24 cellular contexts compared by ENCODE assay signal in genomic region chr12:84356224-84356623, GRCh38.
"Had no signal": no experiment of that assay in that cellular context is flagged by ENCODE, and none has a peak within 500 bp of the region (broad histone marks: within the 10 kb centered on the region; RNA-seq: fewer than 3 reads in every experiment).

No MANE protein-coding gene starts in this region.

- H3K36me3 ChIP-seq: colonic mucosa, esophagus muscularis mucosa, esophagus squamous epithelium, gastrocnemius medialis, gastroesophageal sphincter, heart left ventricle, heart right ventricle had no signal

- H3K9me3 Mint-ChIP-seq: endodermal cell had no signal

- H3K4me3 Mint-ChIP-seq: dendritic cell treated with granulocyte-macrophage colony-stimulating factor and Interleukin-4, amounts not matched to agents 40 ng/mL and 50 ng/mL, for 4 days; effector memory CD8-positive, alpha-beta T cell; endodermal cell had no signal

- H3K27me3 ChIP-seq: colonic mucosa, dorsolateral prefrontal cortex, esophagus muscularis mucosa, esophagus squamous epithelium, foreskin keratinocyte, gastrocnemius medialis, gastroesophageal sphincter, heart left ventricle, heart right ventricle had no signal

- H3K27ac Mint-ChIP-seq: dendritic cell treated with granulocyte-macrophage colony-stimulating factor and Interleukin-4, amounts not matched to agents 40 ng/mL and 50 ng/mL, for 4 days; effector memory CD8-positive, alpha-beta T cell; endodermal cell had no signal

- H3K27ac ChIP-seq: colonic mucosa, coronary artery, dorsolateral prefrontal cortex, epithelial cell of prostate, esophagus muscularis mucosa, esophagus squamous epithelium, foreskin keratinocyte, gastrocnemius medialis, gastroesophageal sphincter, heart left ventricle, heart right ventricle had no signal

- H3K4me3 ChIP-seq: colonic mucosa, coronary artery, dorsolateral prefrontal cortex, esophagus muscularis mucosa, esophagus squamous epithelium, gastrocnemius medialis, gastroesophageal sphincter, heart left ventricle, heart right ventricle had no signal

- H3K9me3 ChIP-seq: colonic mucosa, esophagus muscularis mucosa, esophagus squamous epithelium, gastrocnemius medialis, gastroesophageal sphincter, heart left ventricle had no signal

- ATAC-seq: effector memory CD8-positive, alpha-beta T cell; gastrocnemius medialis; gastroesophageal sphincter; heart left ventricle; heart right ventricle had no signal

- DNase-seq: colonic mucosa; cortex of kidney; dermis blood vessel endothelial cell; dorsolateral prefrontal cortex; effector CD4-positive, alpha-beta T cell; effector CD8-positive, alpha-beta T cell; effector memory CD4-positive, alpha-beta T cell; effector memory CD8-positive, alpha-beta T cell; endodermal cell; erythroblast; esophagus squamous epithelium; foreskin fibroblast; foreskin melanocyte; gastrocnemius medialis; glutamatergic neuron; head of caudate nucleus; heart left ventricle; heart right ventricle had no signal

- H3K27me3 Mint-ChIP-seq: dendritic cell treated with granulocyte-macrophage colony-stimulating factor and Interleukin-4, amounts not matched to agents 40 ng/mL and 50 ng/mL, for 4 days; effector memory CD8-positive, alpha-beta T cell had no signal

- H3K4me1 ChIP-seq: colonic mucosa, esophagus muscularis mucosa, esophagus squamous epithelium, foreskin keratinocyte, gastrocnemius medialis, gastroesophageal sphincter, heart left ventricle, heart right ventricle had no signal
